In the genomic region with DNA sequence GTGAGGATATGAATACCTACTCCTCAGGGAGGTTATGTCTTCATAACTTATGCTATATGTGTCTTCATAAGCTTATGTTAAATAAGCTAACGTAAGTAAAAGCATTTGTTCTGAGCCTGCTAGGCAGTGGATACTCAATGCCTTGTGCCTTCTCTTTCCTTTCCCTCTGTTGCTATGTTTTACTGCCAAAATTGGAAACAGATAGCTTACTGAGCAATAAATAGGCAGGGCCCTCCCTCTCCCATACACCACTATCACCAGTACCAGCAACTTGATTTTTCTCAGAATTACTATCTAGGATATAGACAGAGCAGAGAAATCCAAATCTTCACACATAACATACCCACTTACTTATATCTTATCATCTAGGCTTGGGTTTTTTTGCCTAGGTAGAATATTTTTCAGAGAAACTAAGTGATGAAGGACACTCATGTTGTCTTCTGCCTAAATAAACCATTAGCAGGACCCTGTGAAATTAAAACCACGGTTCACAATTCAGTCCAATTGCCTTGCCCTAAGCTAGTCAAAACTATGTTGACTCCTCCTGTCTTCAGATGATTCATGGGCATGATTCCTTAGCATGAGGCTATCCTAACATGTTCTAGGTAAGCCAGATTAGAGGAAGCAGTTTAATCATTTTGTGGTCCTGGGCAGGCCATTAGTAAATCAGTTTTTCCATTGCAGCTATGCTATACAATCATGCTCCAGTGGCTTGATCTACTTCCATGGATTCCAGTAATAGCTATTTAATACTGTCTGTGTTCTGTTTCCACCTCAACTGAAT, we compare ENCODE assay signal across 25 cellular contexts. TPM values are rescaled to one million over a fixed set of nuclear protein-coding genes. Genes with fewer than 3 reads are reported as not detected.
DNase-seq lines count a peak whose midpoint lies in the region; ATAC-seq, FAIRE-seq and TF ChIP-seq lines count a peak whose summit lies in the region.
"Had no signal": no experiment of that assay in that cellular context is flagged by ENCODE, and none has a peak within 500 bp of the region (broad histone marks: within the 10 kb centered on the region; RNA-seq: fewer than 3 reads in every experiment).

No MANE protein-coding gene starts in this region.

- TF ChIP-seq CTCF in CD8-positive, alpha-beta T cell (IDR thresholded peaks at IDR 0.05) = no peak
- TF ChIP-seq CTCF in epithelial cell of esophagus (IDR thresholded peaks at IDR 0.05; ENCODE audit: insufficient read depth, low read depth, low read length, missing control alignments) (no peak), keratinocyte (optimal IDR thresholded peaks at IDR 0.05 in 1 of 3, IDR thresholded peaks at IDR 0.05 in 1 of 3, conservative IDR thresholded peaks at IDR 0.05 in 1 of 3; ENCODE audit: extremely low read depth in 1 of 3, insufficient read depth in 2 of 3, low read length in 3 of 3) (no peak)

- H4K20me1 ChIP-seq in keratinocyte (ENCODE audit: control insufficient read depth, extremely low read depth, insufficient read depth, low read length) = no peaks in the 10 kb centered on the region

- ATAC-seq in CD8-positive, alpha-beta T cell = no peak
- no peak for ATAC-seq in natural killer cell treated with Interleukin-12 subunit alpha and Interleukin-12 subunit beta and Interleukin-15 and Interleukin-18, amount 100 ng/mL, for 72 hours
- no peak for ATAC-seq in HG03520 (IDR thresholded peaks at IDR 0.05; ENCODE audit: unreplicated experiment)

- no peak overlapping the region for H3K4me3 ChIP-seq in CD8-positive, alpha-beta T cell (ENCODE audit: low read depth, low read length)
- H3K4me3 ChIP-seq in epithelial cell of esophagus (ENCODE audit: low read length) (no peak overlapping the region), keratinocyte (ENCODE audit: control insufficient read depth in 2 of 3, extremely low read depth in 1 of 3, insufficient read depth in 2 of 3, low read depth in 1 of 3, low read length in 3 of 3) (no peak overlapping the region)
- H3K4me3 ChIP-seq: lung, sigmoid colon, upper lobe of left lung had no signal

- CTCF ChIA-PET in CD8-positive, alpha-beta T cell (lab: Charles Lee) = interaction anchor here (0.7 to 22.6 kb wide), 12 partner anchors 8 to 371 kb away, joined by 3 to 401 read pairs (median 4); partner anchors contain the start of gene LRRC8C

- no peaks in the 10 kb centered on the region for H3K79me2 ChIP-seq in keratinocyte (ENCODE audit: control insufficient read depth, insufficient read depth, low read length)

- dilution Hi-C loops in keratinocyte (cut with MboI; ENCODE audit: extremely low pct_ligation_motif_present, low sequenced_read_pairs) = no loop called here

- peak overlapping the region; percentile 63 for H3K4me2 ChIP-seq in keratinocyte (ENCODE audit: control insufficient read depth, extremely low read depth, insufficient read depth, low read depth, low read length)

- peak; percentile 17 for DNase-seq in DMS 273 (lab: John Stamatoyannopoulos, UW; ENCODE audit: unreplicated experiment)
- no peak for DNase-seq in DMS 273 treated with DMSO at 0.1 percent for 48 hours (lab: John Stamatoyannopoulos, UW)
- DNase-seq in CD8-positive, alpha-beta T cell = no peak
- DNase-seq in epithelial cell of esophagus (ENCODE audit: low read depth) = peak; percentile 83
- DNase-seq in keratinocyte (ENCODE audit: low read depth, low spot score) = no peak
- no peak for DNase-seq in natural killer cell treated with Interleukin-12 subunit alpha and Interleukin-12 subunit beta and Interleukin-15 and Interleukin-18, amount 100 ng/mL, for 72 hours (ENCODE audit: low spot score)
- no peak for DNase-seq in OCI-M2 (lab: John Stamatoyannopoulos, UW; ENCODE audit: unreplicated experiment)
- DNase-seq: activated CD4-positive, alpha-beta T cell treated with anti-CD3 and anti-CD28 coated beads for 1 hour; DMS79; erythroblast; foreskin melanocyte; GF-D8; HFFc6; IMR-90; NCI-H1092 treated with DMSO at 0.1 percent for 48 hours; NCI-H2029 treated with DMSO at 0.1 percent for 48 hours; NCI-H2227 treated with DMSO at 0.1 percent for 48 hours; NCI-H748 treated with DMSO at 0.1 percent for 48 hours; posterior cingulate gyrus; sigmoid colon; stimulated activated CD4-positive, alpha-beta T cell treated with anti-CD3 and anti-CD28 coated beads, Interleukin-15, amount 100 ng/mL, for 24 hours; upper lobe of left lung had no signal

- no peak overlapping the region for H3K9ac ChIP-seq in keratinocyte (ENCODE audit: control insufficient read depth, extremely low read depth, insufficient read depth, low read length)

- no peaks in the 10 kb centered on the region for H3K36me3 ChIP-seq in CD8-positive, alpha-beta T cell (ENCODE audit: insufficient read depth, low read length)
- H3K36me3 ChIP-seq in keratinocyte (ENCODE audit: control insufficient read depth in 2 of 2, extremely low read depth in 1 of 2, insufficient read depth in 2 of 2, low read length in 2 of 2) = no peaks in the 10 kb centered on the region
- H3K36me3 ChIP-seq: sigmoid colon, upper lobe of left lung had no signal

- H3K4me1 ChIP-seq in CD8-positive, alpha-beta T cell (ENCODE audit: insufficient read depth, low read length) = peaks cover 32% of the 10 kb centered on the region
- peaks cover 17% of the 10 kb centered on the region for H3K4me1 ChIP-seq in keratinocyte (ENCODE audit: control insufficient read depth, extremely low read depth, insufficient read depth, low read length)
- H3K4me1 ChIP-seq: sigmoid colon, upper lobe of left lung had no signal

- intact Hi-C loops in CD8-positive, alpha-beta T cell (cut with DNase I, micrococcal nuclease) = loop anchor here in 1 of 2 experiments (10.0 kb wide), 1 partner anchor 342 kb away; the partner anchor contains the start of gene GBP5

- H3K4me1 Mint-ChIP-seq in CD8-positive, alpha-beta T cell (ENCODE audit: low read depth) = peaks cover 70% of the 10 kb centered on the region
- peaks cover 19 to 28% of the 10 kb centered on the region in 2 donors for H3K4me1 Mint-ChIP-seq in natural killer cell treated with Interleukin-12 subunit alpha and Interleukin-12 subunit beta and Interleukin-15 and Interleukin-18, amount 100 ng/mL, for 72 hours (ENCODE audit: low read depth in 2 of 2)

- H3K9me1 ChIP-seq in keratinocyte (ENCODE audit: control insufficient read depth, extremely low read depth, insufficient read depth, low read length) = no peaks in the 10 kb centered on the region

- H3K4me3 Mint-ChIP-seq in CD8-positive, alpha-beta T cell = no peak overlapping the region
- H3K4me3 Mint-ChIP-seq in natural killer cell treated with Interleukin-12 subunit alpha and Interleukin-12 subunit beta and Interleukin-15 and Interleukin-18, amount 100 ng/mL, for 72 hours = no peak overlapping the region
- H3K4me3 Mint-ChIP-seq: HFFc6 had no signal

- H3K27me3 Mint-ChIP-seq in CD8-positive, alpha-beta T cell (ENCODE audit: low read depth) = no peaks in the 10 kb centered on the region
- peaks cover 0 to 4% of the 10 kb centered on the region in 2 donors for H3K27me3 Mint-ChIP-seq in natural killer cell treated with Interleukin-12 subunit alpha and Interleukin-12 subunit beta and Interleukin-15 and Interleukin-18, amount 100 ng/mL, for 72 hours

- H3K36me3 Mint-ChIP-seq in CD8-positive, alpha-beta T cell = peaks cover 33% of the 10 kb centered on the region
- H3K36me3 Mint-ChIP-seq in natural killer cell treated with Interleukin-12 subunit alpha and Interleukin-12 subunit beta and Interleukin-15 and Interleukin-18, amount 100 ng/mL, for 72 hours = no peaks in the 10 kb centered on the region

- H3K27ac Mint-ChIP-seq in CD8-positive, alpha-beta T cell = peak overlapping the region; percentile 10
- no peak overlapping the region for H3K27ac Mint-ChIP-seq in natural killer cell treated with Interleukin-12 subunit alpha and Interleukin-12 subunit beta and Interleukin-15 and Interleukin-18, amount 100 ng/mL, for 72 hours
- H3K27ac Mint-ChIP-seq: HFFc6 had no signal

- no peak overlapping the region for H2AFZ ChIP-seq in keratinocyte (ENCODE audit: control insufficient read depth, low read length)

- POLR2A ChIA-PET in CD8-positive, alpha-beta T cell (lab: Charles Lee) = interaction anchor here (0.6 to 20.4 kb wide), 3 partner anchors 10 to 151 kb away, joined by 3 to 285 read pairs (median 4); no protein-coding TSS in a partner anchor

- FAIRE-seq in keratinocyte (lab: Jason Lieb, UNC) = peak; percentile 79

- H3K27ac ChIP-seq in CD8-positive, alpha-beta T cell (ENCODE audit: low read depth, low read length) = no peak overlapping the region
- H3K27ac ChIP-seq in keratinocyte (ENCODE audit: control insufficient read depth, insufficient read depth, low read length) = no peak overlapping the region
- H3K27ac ChIP-seq: 22Rv1, sigmoid colon, upper lobe of left lung had no signal

- H3K9me3 Mint-ChIP-seq in CD8-positive, alpha-beta T cell = peaks cover 9% of the 10 kb centered on the region
- no peaks in the 10 kb centered on the region for H3K9me3 Mint-ChIP-seq in natural killer cell treated with Interleukin-12 subunit alpha and Interleukin-12 subunit beta and Interleukin-15 and Interleukin-18, amount 100 ng/mL, for 72 hours
- H3K9me3 Mint-ChIP-seq: HFFc6 had no signal

- H3K27me3 ChIP-seq in CD8-positive, alpha-beta T cell (ENCODE audit: insufficient read depth, low read length) = no peaks in the 10 kb centered on the region
- no peaks in the 10 kb centered on the region for H3K27me3 ChIP-seq in keratinocyte (ENCODE audit: control insufficient read depth, extremely low read depth, insufficient read depth, low read length)
- H3K27me3 ChIP-seq: sigmoid colon, upper lobe of left lung had no signal

- H3K9me3 ChIP-seq in CD8-positive, alpha-beta T cell (ENCODE audit: low read length) = no peaks in the 10 kb centered on the region
- no peaks in the 10 kb centered on the region for H3K9me3 ChIP-seq in keratinocyte (ENCODE audit: control insufficient read depth, low read depth, low read length)
- H3K9me3 ChIP-seq: sigmoid colon, upper lobe of left lung had no signal

RNA-seq across cellular contexts. Expression of gene LRRC8C, which starts 15.9 kb away (rescaled TPM):
- total RNA-seq in CD8-positive, alpha-beta T cell = 10 to 100 TPM; 24.0 to 26.7 TPM
- polyA plus RNA-seq in keratinocyte = 8.6 to 18.4 TPM (median 15.7 TPM) in 3 replicates
- 1.8 TPM for polyA plus RNA-seq in keratinocyte (2011; ENCODE audit: low read depth)
- 3.9 and 8.3 TPM in 2 replicates for polyA plus RNA-seq in keratinocyte (2011; cell fraction: cytosol; rRNA removed)
- polyA plus RNA-seq in keratinocyte (2011; cell fraction: nucleus; rRNA removed) = 12.3 and 15.8 TPM in 2 replicates
- polyA plus RNA-seq in keratinocyte (2012; ENCODE audit: low replicate concordance) = 3.3 and 11.5 TPM in 2 replicates
- polyA minus RNA-seq in keratinocyte = 7.5 to 24.6 TPM (median 11.1 TPM) in 3 replicates
- polyA minus RNA-seq in keratinocyte (2011; cell fraction: cytosol; rRNA and poly(A)+ RNA removed) = 9.0 TPM
- polyA minus RNA-seq in keratinocyte (2011; cell fraction: nucleus; rRNA and poly(A)+ RNA removed) = 17.0 and 26.4 TPM in 2 replicates
- total RNA-seq in natural killer cell treated with Interleukin-12 subunit alpha and Interleukin-12 subunit beta and Interleukin-15 and Interleukin-18, amount 100 ng/mL, for 72 hours = 10 to 100 TPM; 15.8 to 25.4 TPM

Comparison
In these comparisons a context has a peak if more than half of its experiments do, and no peak if none do; other contexts are left out.
1. DNase-seq: peak in DMS 273 (single experiment) and epithelial cell of esophagus (single experiment); none in DMS 273 treated with DMSO at 0.1 percent for 48 hours (single experiment), CD8-positive, alpha-beta T cell (0 of 7), keratinocyte (single experiment), natural killer cell treated with Interleukin-12 subunit alpha and Interleukin-12 subunit beta and Interleukin-15 and Interleukin-18, amount 100 ng/mL, for 72 hours (single experiment) and OCI-M2 (single experiment).